In genomic region chr17:75031972-75032895, GRCh38 we compare ENCODE assay signal across 1 cellular context.
TF ChIP-seq lines count a peak whose summit lies in the region.

No MANE protein-coding gene starts in this region.

TF ChIP-seq in HepG2, 621 proteins besides CTCF, POLR2A, EP300 and RAD21:
- TF ChIP-seq ZNF784 (CRISPR knock-in tag; IDR thresholded peaks at IDR 0.05; ENCODE audit: borderline replicate concordance): no peak
- TF ChIP-seq IRX3 (CRISPR knock-in tag; IDR thresholded peaks at IDR 0.05; ENCODE audit: borderline replicate concordance, low read depth): no peak
- TF ChIP-seq CREB1 (IDR thresholded peaks at IDR 0.05): peak; percentile 74
- TF ChIP-seq CREB1 (CRISPR knock-in tag; IDR thresholded peaks at IDR 0.05): no peak
- TF ChIP-seq ZC3H4 (CRISPR knock-in tag; IDR thresholded peaks at IDR 0.05; ENCODE audit: borderline replicate concordance): no peak
- TF ChIP-seq MAX (IDR thresholded peaks at IDR 0.05): no peak
- no peak for TF ChIP-seq RARG (CRISPR knock-in tag; IDR thresholded peaks at IDR 0.05; ENCODE audit: low read depth)
- no peak for TF ChIP-seq ZNF547 (CRISPR knock-in tag; IDR thresholded peaks at IDR 0.05)
- no peak for TF ChIP-seq ZNF780A (CRISPR knock-in tag; IDR thresholded peaks at IDR 0.05)
- no peak for TF ChIP-seq BATF2 (CRISPR knock-in tag; IDR thresholded peaks at IDR 0.05)
- TF ChIP-seq ZBTB10 (CRISPR knock-in tag; IDR thresholded peaks at IDR 0.05; ENCODE audit: borderline replicate concordance): no peak
- TF ChIP-seq ZSCAN31 (CRISPR knock-in tag; IDR thresholded peaks at IDR 0.05; ENCODE audit: low read depth): no peak
- no peak for TF ChIP-seq ZSCAN20 (CRISPR knock-in tag; IDR thresholded peaks at IDR 0.05; ENCODE audit: borderline replicate concordance)
- no peak for TF ChIP-seq ARID5B (CRISPR knock-in tag; IDR thresholded peaks at IDR 0.05)
- no peak for TF ChIP-seq ZNF207 (IDR thresholded peaks at IDR 0.05; ENCODE audit: borderline replicate concordance)
- 0 out of 2 replicates have a peak, but pooled peaks have one; percentile 18 for TF ChIP-seq ZNF580 (CRISPR knock-in tag; IDR thresholded peaks at IDR 0.05; ENCODE audit: borderline replicate concordance, low read depth)
- peak in 1 of 2 experiments; percentile 7; a peak in 1 of 4 replicates for TF ChIP-seq HMGXB4 (CRISPR knock-in tag; IDR thresholded peaks at IDR 0.05; ENCODE audit: borderline replicate concordance in 1 of 2, low read depth in 1 of 2)
- TF ChIP-seq ZNF816 (CRISPR knock-in tag; IDR thresholded peaks at IDR 0.05; ENCODE audit: borderline replicate concordance): no peak
- 0 out of 2 replicates have a peak, but pooled peaks have one; percentile 53 for TF ChIP-seq HNRNPL (IDR thresholded peaks at IDR 0.05; ENCODE audit: low read depth, low read length)
- TF ChIP-seq MAFK (conservative IDR thresholded peaks at IDR 0.05 in 1 of 2, IDR thresholded peaks at IDR 0.05 in 1 of 2; ENCODE audit: low read length in 2 of 2): peak in 1 of 2 experiments; percentile 27; a peak in 1 of 4 replicates
- TF ChIP-seq ZEB1 (IDR thresholded peaks at IDR 0.05; ENCODE audit: insufficient replicate concordance, low read depth): no peak
- no peak for TF ChIP-seq POGK (CRISPR knock-in tag; conservative IDR thresholded peaks at IDR 0.05)
- TF ChIP-seq TFAP4 (IDR thresholded peaks at IDR 0.05; ENCODE audit: borderline replicate concordance, low read depth): peak; percentile 76; the same call in 1 of the 2 replicates
- TF ChIP-seq SAP130 (CRISPR knock-in tag; IDR thresholded peaks at IDR 0.05; ENCODE audit: low read depth): no peak; the same call in 1 of the 2 replicates
- TF ChIP-seq ZKSCAN8 (CRISPR knock-in tag; IDR thresholded peaks at IDR 0.05; ENCODE audit: borderline replicate concordance): no peak
- no peak for TF ChIP-seq ZFYVE20 (CRISPR knock-in tag; IDR thresholded peaks at IDR 0.05; ENCODE audit: borderline replicate concordance, low read depth)
- TF ChIP-seq ZBTB33 (CRISPR knock-in tag; IDR thresholded peaks at IDR 0.05): no peak
- no peak for TF ChIP-seq SATB2 (CRISPR knock-in tag; IDR thresholded peaks at IDR 0.05)
- TF ChIP-seq EEA1 (CRISPR knock-in tag; IDR thresholded peaks at IDR 0.05; ENCODE audit: borderline replicate concordance): no peak
- TF ChIP-seq TOPORS (CRISPR knock-in tag; IDR thresholded peaks at IDR 0.05): no peak
- peak; percentile 66 for TF ChIP-seq ZNF121 (CRISPR knock-in tag; IDR thresholded peaks at IDR 0.05)
